Comparison of ENCODE assay signal across 18 cellular contexts in the genomic region with DNA sequence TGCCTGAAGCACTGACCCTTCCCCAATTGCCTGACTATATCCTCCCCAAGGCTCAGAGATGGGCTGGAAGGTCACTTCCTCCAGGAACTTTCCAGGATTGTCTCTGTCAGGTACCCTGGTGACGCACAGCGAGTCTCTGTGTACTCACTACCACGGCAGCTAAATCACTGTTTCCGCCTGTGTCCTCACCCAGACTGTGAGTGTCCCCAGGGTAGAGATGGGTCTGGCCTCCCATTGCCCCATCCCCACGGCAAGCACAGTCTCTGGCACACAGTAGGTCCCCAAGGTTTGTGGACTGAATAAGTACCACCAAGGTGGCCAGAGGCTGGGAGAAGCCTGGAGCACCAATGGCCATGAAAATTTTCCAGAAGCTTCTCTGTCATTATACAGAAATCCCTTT.
A peak's percentile ranks its signal among the peaks of the same experiment; 100 is the strongest.
DNase-seq lines count a peak whose midpoint lies in the region; ATAC-seq, FAIRE-seq and TF ChIP-seq lines count a peak whose summit lies in the region.
"Had no signal": no experiment of that assay in that cellular context is flagged by ENCODE, and none has a peak within 500 bp of the region (broad histone marks: within the 10 kb centered on the region; RNA-seq: fewer than 3 reads in every experiment).

No MANE protein-coding gene starts in this region.

- no peak for DNase-seq in activated T-cell treated with anti-CD3 and anti-CD28 coated beads, Interleukin-2, amount 50 U/mL, for 72 hours
- no peak for DNase-seq in activated T-cell treated with anti-CD3 and anti-CD28 coated beads, Interleukin-2, amount 50 U/mL, for 1 hour
- DNase-seq in T-helper 17 cell = no peak
- DNase-seq in H1 (ENCODE audit: low read depth in 1 of 2, low spot score in 2 of 2) = no peak
- DNase-seq in stimulated activated naive CD8-positive, alpha-beta T cell treated with anti-CD3 and anti-CD28 coated beads, Interleukin-15, Interleukin-2, amounts not matched to agents 100 U/mL and 50 U/mL, for 24 hours = peak; percentile 52
- no peak for DNase-seq in ACHN
- no peak for DNase-seq in SJCRH30
- DNase-seq: activated gamma-delta T cell, DMS79 treated with DMSO at 0.1 percent for 48 hours, KG1, NCI-H1694 treated with DMSO at 0.1 percent for 48 hours, NCI-H526 treated with DMSO at 0.1 percent for 48 hours, SHP77 had no signal

- H3K4me3 Mint-ChIP-seq in activated T-cell treated with anti-CD3 and anti-CD28 coated beads, Interleukin-2, amount 50 U/mL, for 72 hours = peak overlapping the region; percentile 87 to 90
- H3K4me3 Mint-ChIP-seq in T-helper 17 cell = peak overlapping the region; percentile 36

- H3K27me3 Mint-ChIP-seq in activated T-cell treated with anti-CD3 and anti-CD28 coated beads, Interleukin-2, amount 50 U/mL, for 72 hours (ENCODE audit: low read depth) = no peaks in the 10 kb centered on the region
- no peaks in the 10 kb centered on the region for H3K27me3 Mint-ChIP-seq in T-helper 17 cell

- H3K14ac ChIP-seq in H1 (ENCODE audit: insufficient read length) = no peak overlapping the region

- no peak for TF ChIP-seq RAD21 in H1 (IDR thresholded peaks at IDR 0.05 in 1 of 2, conservative IDR thresholded peaks at IDR 0.05 in 1 of 2; ENCODE audit: low read depth in 2 of 2, low read length in 2 of 2)

- H3K27me3 ChIP-seq in H1 (replicated peaks in 1 of 4; ENCODE audit: control insufficient read depth in 3 of 4, extremely low read depth in 1 of 4, insufficient read depth in 3 of 4, low read length in 3 of 4) = no peaks in the 10 kb centered on the region; a peak in 1 of 7 replicates
- no peaks in the 10 kb centered on the region for H3K27me3 ChIP-seq in SJCRH30

- H3K4me1 ChIP-seq in H1 (replicated peaks in 1 of 4; ENCODE audit: control insufficient read depth in 3 of 4, insufficient read depth in 4 of 4, low read length in 3 of 4) (peaks cover 0 to 23% (median 15%) of the 10 kb centered on the region in 4 experiments; a peak in 6 of 7 replicates), SJCRH30 (peaks cover 4% of the 10 kb centered on the region; the same call in 1 of the 2 replicates)
- H3K4me1 ChIP-seq: parathyroid adenoma had no signal

- H3K27ac Mint-ChIP-seq in activated T-cell treated with anti-CD3 and anti-CD28 coated beads, Interleukin-2, amount 50 U/mL, for 72 hours = peak overlapping the region; percentile 84
- peak overlapping the region; percentile 98 for H3K27ac Mint-ChIP-seq in T-helper 17 cell

- H3K9me3 ChIP-seq in T-helper 17 cell (ENCODE audit: control insufficient read depth, low read length, poor library complexity, severe bottlenecking) = no peaks in the 10 kb centered on the region
- H3K9me3 ChIP-seq in H1 (ENCODE audit: insufficient read depth in 2 of 2, low read depth in 1 of 2, low read length in 1 of 2) = no peaks in the 10 kb centered on the region
- no peaks in the 10 kb centered on the region for H3K9me3 ChIP-seq in SJCRH30 (replicated peaks)

- no peak overlapping the region for H4K8ac ChIP-seq in H1 (ENCODE audit: extremely low read depth, insufficient read depth, low read length)

- no peak overlapping the region for H2BK5ac ChIP-seq in H1 (ENCODE audit: low read depth, low read length)

- no peak overlapping the region for H3K4ac ChIP-seq in H1 (replicated peaks; ENCODE audit: insufficient read length, low read depth, low read length)

- no peak overlapping the region; the same call in 1 of the 2 replicates for H2BK12ac ChIP-seq in H1 (ENCODE audit: low read depth, low read length)

- H4K5ac ChIP-seq in H1 (ENCODE audit: insufficient read length, low read depth, low read length) = no peak overlapping the region

- peaks cover 0 to 5% of the 10 kb centered on the region in 2 experiments for H4K20me1 ChIP-seq in H1 (replicated peaks in 1 of 2; ENCODE audit: control insufficient read depth in 1 of 2, insufficient read depth in 2 of 2, low read length in 2 of 2)

- H3K9ac ChIP-seq in H1 (replicated peaks in 1 of 4; ENCODE audit: extremely low read depth in 1 of 4, low read depth in 3 of 4, low read length in 3 of 4) = no peak overlapping the region
- H3K9ac ChIP-seq: parathyroid adenoma had no signal

- no peak for ATAC-seq in activated T-cell treated with anti-CD3 and anti-CD28 coated beads, Interleukin-2, amount 50 U/mL, for 72 hours (replicated peaks in 1 of 2)
- ATAC-seq in T-helper 17 cell (no peak), GM21423 (IDR thresholded peaks at IDR 0.05; ENCODE audit: unreplicated experiment) (no peak)
- no peak for ATAC-seq in stimulated activated naive CD8-positive, alpha-beta T cell treated with anti-CD3 and anti-CD28 coated beads, Interleukin-15, Interleukin-2, amounts not matched to agents 100 U/mL and 50 U/mL, for 24 hours
- ATAC-seq: esophagus mucosa had no signal

- H3K9me3 Mint-ChIP-seq in activated T-cell treated with anti-CD3 and anti-CD28 coated beads, Interleukin-2, amount 50 U/mL, for 72 hours = no peaks in the 10 kb centered on the region

- H3K4me3 ChIP-seq in H1 (ENCODE audit: extremely low read depth in 1 of 4, insufficient read depth in 2 of 4, low read depth in 3 of 4, low read length in 4 of 4) (no peak overlapping the region), SJCRH30 (no peak overlapping the region)
- H3K4me3 ChIP-seq: lung had no signal

- H2BK15ac ChIP-seq in H1 (ENCODE audit: low read length) = no peak overlapping the region

- no peaks in the 10 kb centered on the region for H3K79me1 ChIP-seq in H1 (ENCODE audit: low read depth, low read length)

- no peak overlapping the region for H3K56ac ChIP-seq in H1 (replicated peaks; ENCODE audit: insufficient read length, low read depth, low read length)

- H2BK20ac ChIP-seq in H1 (ENCODE audit: low read length) = no peak overlapping the region

- H3K4me2 ChIP-seq in H1 (ENCODE audit: insufficient read depth in 1 of 2, low read depth in 2 of 2, low read length in 2 of 2) = no peak overlapping the region

- in situ Hi-C loops in ACHN (cut with HindIII; ENCODE audit: low pct_ligation_motif_present, low pct_unique_long_range_greater_than_20kb, low sequenced_read_pairs) = no loop called here

- H4K91ac ChIP-seq in H1 (replicated peaks; ENCODE audit: insufficient read length, low read length) = no peak overlapping the region

- no peak overlapping the region for H3K23ac ChIP-seq in H1 (ENCODE audit: insufficient read length)

- peaks cover 32% of the 10 kb centered on the region for H3K4me1 Mint-ChIP-seq in activated T-cell treated with anti-CD3 and anti-CD28 coated beads, Interleukin-2, amount 50 U/mL, for 72 hours (ENCODE audit: low read depth)
- H3K4me1 Mint-ChIP-seq in T-helper 17 cell = peaks cover 45% of the 10 kb centered on the region

- no peak for TF ChIP-seq CTCF in H1 (IDR thresholded peaks at IDR 0.05; ENCODE audit: control extremely low read depth in 1 of 3, insufficient read depth in 1 of 3, low read depth in 1 of 3, low read length in 3 of 3)

- H3K36me3 ChIP-seq in H1 (ENCODE audit: control insufficient read depth in 2 of 4, insufficient read depth in 4 of 4, low read length in 3 of 4) (no peaks in the 10 kb centered on the region), SJCRH30 (no peaks in the 10 kb centered on the region)

- TF ChIP-seq EP300 in H1 (IDR thresholded peaks at IDR 0.05; ENCODE audit: borderline replicate concordance in 1 of 2, low read depth in 2 of 2, low read length in 2 of 2) = no peak

- no peak overlapping the region for H3K18ac ChIP-seq in H1 (ENCODE audit: extremely low read depth, low read length)

- peak overlapping the region; percentile 14; the same call in 1 of the 2 replicates for H2AK5ac ChIP-seq in H1 (ENCODE audit: low read depth, low read length)

- POLR2A ChIA-PET in H1 (lab: Charles Lee; ENCODE audit: partially characterized antibody) = no interaction called here

- H2BK120ac ChIP-seq in H1 (replicated peaks; ENCODE audit: low read depth, low read length) = no peak overlapping the region

- H3K27ac ChIP-seq in H1 (ENCODE audit: low read depth, low read length) (no peak overlapping the region), SJCRH30 (no peak overlapping the region)
- H3K27ac ChIP-seq: parathyroid adenoma, VCaP had no signal

- TF ChIP-seq POLR2A in H1 (IDR thresholded peaks at IDR 0.05; ENCODE audit: control extremely low read depth in 1 of 2, low read depth in 2 of 2, low read length in 2 of 2) = no peak

- 81% methylated on average over 5 of the region's 5 CpGs; no CpG with 5 or more reads in 1 of the 2 experiments for WGBS in H1 (ENCODE audit: extremely low coverage in 1 of 2, insufficient coverage in 1 of 2, insufficient read length in 1 of 2, insufficient replicate concordance in 2 of 2, low coverage in 1 of 2, low lambda C conversion rate in 2 of 2, missing lambda C conversion rate in 1 of 2), 2 experiments

- no peaks in the 10 kb centered on the region for H3K36me3 Mint-ChIP-seq in activated T-cell treated with anti-CD3 and anti-CD28 coated beads, Interleukin-2, amount 50 U/mL, for 72 hours (ENCODE audit: insufficient read depth in 2 of 2)
- no peaks in the 10 kb centered on the region for H3K36me3 Mint-ChIP-seq in T-helper 17 cell (ENCODE audit: low read depth)

- FAIRE-seq in H1 (lab: Jason Lieb, UNC) = no peak

- CTCF ChIA-PET in H1 (lab: Charles Lee; ENCODE audit: partially characterized antibody) = interaction anchor here (1.1 to 4.1 kb wide), 3 partner anchors 13 to 33 kb away, joined by 3 to 43 read pairs (median 6); no protein-coding TSS in a partner anchor

- 0 out of 2 replicates have a peak, but pooled peaks cover 5% of the 10 kb centered on the region for H3K23me2 ChIP-seq in H1 (ENCODE audit: low read depth, low read length)

- no peaks in the 10 kb centered on the region for H3K79me2 ChIP-seq in H1 (ENCODE audit: control insufficient read depth in 1 of 2, insufficient read depth in 2 of 2, low read length in 2 of 2)
- H3K79me2 ChIP-seq: parathyroid adenoma had no signal

- H2AFZ ChIP-seq in H1 (ENCODE audit: low read length) = no peak overlapping the region
- H2AFZ ChIP-seq: parathyroid adenoma had no signal

TF ChIP-seq in H1, 55 proteins besides CTCF, POLR2A, EP300 and RAD21 (continues in another document):
- no peak for TF ChIP-seq RNF2 (IDR thresholded peaks at IDR 0.05; ENCODE audit: borderline replicate concordance, low read depth, low read length, missing control alignments, poor library complexity, severe bottlenecking)
- no peak for TF ChIP-seq RFX5 (IDR thresholded peaks at IDR 0.05; ENCODE audit: borderline replicate concordance, low read depth, low read length)
- TF ChIP-seq FOSL1 (IDR thresholded peaks at IDR 0.05; ENCODE audit: insufficient read depth, low read depth, low read length) = no peak
- TF ChIP-seq CTBP2 (IDR thresholded peaks at IDR 0.05; ENCODE audit: borderline replicate concordance, insufficient read depth, insufficient read length, low read length) = no peak
- no peak for TF ChIP-seq TAF1 (IDR thresholded peaks at IDR 0.05; ENCODE audit: low read depth, low read length)
- TF ChIP-seq SP4 (IDR thresholded peaks at IDR 0.05; ENCODE audit: low read length) = no peak
- no peak for TF ChIP-seq TCF12 (IDR thresholded peaks at IDR 0.05; ENCODE audit: low read depth, low read length)
- no peak for TF ChIP-seq SRF (IDR thresholded peaks at IDR 0.05; ENCODE audit: low read depth, low read length)
- TF ChIP-seq TAF7 (optimal IDR thresholded peaks at IDR 0.05; ENCODE audit: borderline replicate concordance, low read depth, low read length) = no peak
- TF ChIP-seq BACH1 (IDR thresholded peaks at IDR 0.05; ENCODE audit: low read length) = no peak
- TF ChIP-seq SIN3A (conservative IDR thresholded peaks at IDR 0.05 in 1 of 2, IDR thresholded peaks at IDR 0.05 in 1 of 2; ENCODE audit: low read depth in 1 of 2, low read length in 2 of 2) = no peak
